8 cellular contexts compared by ENCODE assay signal in the genomic region with DNA sequence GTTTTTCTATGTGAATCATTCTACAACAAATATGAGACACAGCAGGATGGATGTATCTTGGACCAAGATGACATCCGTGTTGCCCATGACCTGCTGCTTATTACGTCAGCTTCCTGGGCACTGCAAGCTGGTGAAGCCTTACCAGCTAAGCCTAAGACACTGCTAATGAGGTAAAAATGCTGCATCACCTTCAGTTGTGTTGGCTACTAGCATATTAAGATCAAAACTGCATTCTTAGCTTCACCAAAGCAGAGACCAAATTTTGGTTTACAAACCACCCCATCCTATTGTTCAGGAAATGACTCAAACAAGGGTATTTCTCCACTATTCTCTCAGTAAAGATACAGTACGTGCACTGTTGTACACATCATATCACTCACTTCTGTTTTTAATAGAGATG. TPM values are rescaled to one million over a fixed set of nuclear protein-coding genes. Genes with fewer than 3 reads are reported as not detected.
DNase-seq lines count a peak whose midpoint lies in the region; ATAC-seq, FAIRE-seq and TF ChIP-seq lines count a peak whose summit lies in the region.
"Had no signal": no experiment of that assay in that cellular context is flagged by ENCODE, and none has a peak within 500 bp of the region (broad histone marks: within the 10 kb centered on the region; RNA-seq: fewer than 3 reads in every experiment).

No MANE protein-coding gene starts in this region.

- no peaks in the 10 kb centered on the region for H3K9me3 ChIP-seq in stomach

- intact Hi-C loops in stomach (cut with DNase I; ENCODE audit: low total_unique reads), result no loop called here

- H3K27ac ChIP-seq in stomach, result no peak overlapping the region

- peak; percentile 66 for DNase-seq in RPMI7951 (ENCODE audit: low read depth)
- peak; percentile 56 for DNase-seq in epithelial cell of esophagus (ENCODE audit: low read depth)
- no peak for DNase-seq in urothelium cell line (ENCODE audit: low spot score)
- DNase-seq in stomach, result no peak
- no peak for DNase-seq in NCI-H82 (lab: John Stamatoyannopoulos, UW)

- H3K4me1 ChIP-seq in stomach, result peaks cover 8 to 41% (median 20%) of the 10 kb centered on the region in 4 donors

- no peaks in the 10 kb centered on the region for H3K27me3 ChIP-seq in stomach

- 70 to 93% (median 80%) methylated on average over 3 of the region's 3 CpGs for WGBS in stomach, 5 donors

- no peak overlapping the region for H3K4me3 ChIP-seq in epithelial cell of esophagus (ENCODE audit: low read length)
- no peak overlapping the region for H3K4me3 ChIP-seq in stomach

- TF ChIP-seq EP300 in stomach (IDR thresholded peaks at IDR 0.05), result no peak

- H3K36me3 ChIP-seq in stomach, result no peaks in the 10 kb centered on the region

- ATAC-seq in GM18870 (IDR thresholded peaks at IDR 0.05; ENCODE audit: unreplicated experiment) (peak; percentile 97), HG02885 (IDR thresholded peaks at IDR 0.05; ENCODE audit: poor library complexity, unreplicated experiment) (peak; percentile 80)

- TF ChIP-seq CTCF in epithelial cell of esophagus (IDR thresholded peaks at IDR 0.05; ENCODE audit: insufficient read depth, low read depth, low read length, missing control alignments), result no peak
- no peak for TF ChIP-seq CTCF in stomach (IDR thresholded peaks at IDR 0.05)

- TF ChIP-seq POLR2A in stomach (IDR thresholded peaks at IDR 0.05), result no peak

- FAIRE-seq in urothelium cell line (lab: Jason Lieb, UNC), result no peak
- FAIRE-seq: keratinocyte had no signal

RNA-seq across cellular contexts. Expression of a gene that starts 50.3 kb away (rescaled TPM):
- 1.9 and 3.2 TPM in 2 replicates for total RNA-seq in RPMI7951 (2014; rRNA removed; shearing (Covaris generic))
- total RNA-seq in stomach, result 10 to 100 TPM in 4 of 5 donors, 1 to 10 TPM in 1; 6.6 to 20.3 (median 13.4) TPM
- polyA plus RNA-seq in stomach, result 1 to 10 TPM; 1.7 to 2.4 (median 2.2) TPM

Comparison
In these comparisons a context has a peak if more than half of its experiments do, and no peak if none do; other contexts are left out.
1. DNase-seq: peak in RPMI7951 (single experiment) and epithelial cell of esophagus (single experiment); none in urothelium cell line (single experiment), stomach (single experiment) and NCI-H82 (single experiment).